ENCODE assay signal across 20 cellular contexts in the genomic region with DNA sequence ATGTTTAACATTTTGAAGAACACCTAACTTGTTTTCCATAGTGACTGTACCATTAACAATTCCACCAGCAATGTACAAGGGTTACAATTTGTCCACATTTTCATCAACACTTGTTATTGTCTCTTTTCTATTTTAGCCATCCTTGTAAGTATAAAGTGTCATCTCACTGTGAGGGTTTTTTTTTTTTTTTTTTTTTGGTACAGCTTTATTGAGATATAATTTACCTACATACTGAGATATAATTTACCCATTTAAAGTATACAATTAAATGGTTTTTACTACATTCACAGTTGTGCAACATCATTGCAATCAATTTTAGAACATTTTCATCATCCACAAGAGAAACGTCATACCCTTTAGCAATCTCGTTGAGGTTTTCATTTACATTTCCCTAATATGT. TPM values are rescaled to one million over a fixed set of nuclear protein-coding genes. Genes with fewer than 3 reads are reported as not detected.
"Had no signal": no experiment of that assay in that cellular context is flagged by ENCODE, and none has a peak within 500 bp of the region (broad histone marks: within the 10 kb centered on the region; RNA-seq: fewer than 3 reads in every experiment).

No MANE protein-coding gene starts in this region.

- H3K4me1 ChIP-seq: psoas muscle had no signal

- DNase-seq: activated CD4-positive, alpha-beta memory T cell treated with anti-CD3 and anti-CD28 coated beads, Interleukin-2, amount 10 ng/mL, durations not matched to agents 7 days and 5 days; activated CD4-positive, alpha-beta T cell treated with anti-CD3 and anti-CD28 coated beads for 36 hours; activated CD8-positive, alpha-beta memory T cell treated with anti-CD3 and anti-CD28 coated beads, Interleukin-2, amount 50 U/mL, for 4 hours; activated naive CD4-positive, alpha-beta T cell; hypothalamus; naive B cell; occipital lobe; psoas muscle; stimulated activated CD4-positive, alpha-beta T cell treated with anti-CD3 and anti-CD28 coated beads, Interleukin-2, amount 100 ng/mL, for 24 hours; stimulated activated naive B cell treated with anti-CD40 and anti-IgM and Interleukin-4, amounts not matched to agents 10 μg/mL and 1 μg/mL and 100 μg/mL, for 72 hours; substantia nigra; T-helper 9 cell; trophoblast cell had no signal

- FAIRE-seq: astrocyte, endometrium had no signal

- H3K4me3 ChIP-seq: lower lobe of right lung, psoas muscle had no signal

- H3K27ac ChIP-seq: lower lobe of right lung, psoas muscle had no signal

- H3K9me3 ChIP-seq: lower lobe of right lung, psoas muscle had no signal

- H3K36me3 ChIP-seq: lower lobe of right lung had no signal

RNA-seq across cellular contexts. Expression of a gene that starts 17.9 kb away (rescaled TPM):
- total RNA-seq: activated CD4-positive, alpha-beta memory T cell treated with anti-CD3 and anti-CD28 coated beads, Interleukin-2, amount 10 ng/mL, durations not matched to agents 7 days and 5 days; activated CD4-positive, alpha-beta T cell treated with anti-CD3 and anti-CD28 coated beads for 36 hours; activated T-cell treated with anti-CD3 and anti-CD28 coated beads, Interleukin-2, amount 50 U/mL, for 72 hours; astrocyte; esophagus mucosa; glomerular endothelial cell; lower lobe of right lung; occipital lobe; psoas muscle; sciatic nerve had no signal
